8 cellular contexts compared by ENCODE assay signal in genomic region chr7:25851332-25852248, GRCh38.
DNase-seq lines count a peak whose midpoint lies in the region; ATAC-seq and TF ChIP-seq lines count a peak whose summit lies in the region.

No MANE protein-coding gene starts in this region.

- no peak overlapping the region for H3K9ac ChIP-seq in HUES48 (ENCODE audit: low read depth, low read length)

- H3K4me2 ChIP-seq in OCI-LY7 (ENCODE audit: low read length), result peak overlapping the region; percentile 45

- H3K9me3 ChIP-seq in HUES48 (ENCODE audit: control insufficient read depth, insufficient read depth, low read length) (no peaks in the 10 kb centered on the region), OCI-LY7 (ENCODE audit: low read length) (no peaks in the 10 kb centered on the region), tibial artery (no peaks in the 10 kb centered on the region)

- intact Hi-C loops in OCI-LY7 (cut with micrococcal nuclease; ENCODE audit: unreplicated experiment) (loop anchor here (1.0 to 2.0 kb wide), 4 partner anchors 131 to 592 kb away; no protein-coding TSS in a partner anchor), tibial artery (cut with DNase I; ENCODE audit: low total_unique reads) (loop anchor here (1.0 to 5.0 kb wide), 3 partner anchors 286 to 594 kb away; no protein-coding TSS in a partner anchor)
- intact Hi-C loops in activated T-helper 1 cell treated with anti-CD3 and anti-CD28 coated beads, Interleukin-12 subunit alpha, Interleukin-12 subunit beta, Interleukin-2, Interleukin-4 antibody, amounts not matched to agents 30 ng/mL and 10 ng/mL and 1 ng/mL, durations not matched to agents 14 hours and 24 hours and 36 hours (cut with micrococcal nuclease), result loop anchor here (1.0 to 10.0 kb wide), 5 partner anchors 15 to 1957 kb away; no protein-coding TSS in a partner anchor

- ATAC-seq in GM18909 (IDR thresholded peaks at IDR 0.05; ENCODE audit: poor library complexity, unreplicated experiment), result peak; percentile 64

- H3K9me2 ChIP-seq in OCI-LY7 (ENCODE audit: insufficient read depth, low read length), result no peaks in the 10 kb centered on the region

- H3K27ac Mint-ChIP-seq in activated T-helper 1 cell treated with anti-CD3 and anti-CD28 coated beads, Interleukin-12 subunit alpha, Interleukin-12 subunit beta, Interleukin-2, Interleukin-4 antibody, amounts not matched to agents 30 ng/mL and 10 ng/mL and 1 ng/mL, durations not matched to agents 14 hours and 24 hours and 36 hours, result peak overlapping the region; percentile 83
- peak overlapping the region; percentile 92 to 98 (median 98) for H3K27ac Mint-ChIP-seq in nephron

- H3K4me3 ChIP-seq in HUES48 (ENCODE audit: low read depth, low read length) (peak overlapping the region; percentile 51), OCI-LY7 (ENCODE audit: low read depth, low read length, poor library complexity, severe bottlenecking) (no peak overlapping the region), fibroblast of villous mesenchyme (ENCODE audit: low read depth, low read length) (peak overlapping the region; percentile 6), tibial artery (peak overlapping the region; percentile 29 to 33)

- DNase-seq in AML-193 (lab: John Stamatoyannopoulos, UW) (peak; percentile 27 to 30), OCI-LY7 (ENCODE audit: low spot score) (peak; percentile 81), fibroblast of villous mesenchyme (ENCODE audit: low read depth) (peak; percentile 75), tibial artery (peak; percentile 90 to 95)
- peak; percentile 64 for DNase-seq in activated T-helper 1 cell treated with anti-CD3 and anti-CD28 coated beads, Interleukin-12 subunit alpha, Interleukin-12 subunit beta, Interleukin-2, Interleukin-4 antibody, amounts not matched to agents 30 ng/mL and 10 ng/mL and 1 ng/mL, durations not matched to agents 14 hours and 24 hours and 36 hours (ENCODE audit: low spot score)

- H3K27ac ChIP-seq in HUES48 (ENCODE audit: low read depth, low read length) (no peak overlapping the region), OCI-LY7 (ENCODE audit: low read depth, low read length, poor library complexity, severe bottlenecking) (no peak overlapping the region), tibial artery (peak overlapping the region; percentile 83 to 93)

- CTCF ChIA-PET in OCI-LY7 (lab: Charles Lee; ENCODE audit: unreplicated experiment), result interaction anchor here (0.6 kb wide), 1 partner anchor 440 kb away, joined by 3 read pairs; no protein-coding TSS in a partner anchor

- H2AFZ ChIP-seq in OCI-LY7 (ENCODE audit: low read length), result peak overlapping the region; percentile 16; the same call in 1 of the 2 replicates

- POLR2A ChIA-PET in OCI-LY7 (lab: Charles Lee), result interaction anchor here (0.7 kb wide), 1 partner anchor 78 kb away, joined by 3 read pairs; no protein-coding TSS in a partner anchor

- peaks cover 35% of the 10 kb centered on the region for H3K27me3 Mint-ChIP-seq in activated T-helper 1 cell treated with anti-CD3 and anti-CD28 coated beads, Interleukin-12 subunit alpha, Interleukin-12 subunit beta, Interleukin-2, Interleukin-4 antibody, amounts not matched to agents 30 ng/mL and 10 ng/mL and 1 ng/mL, durations not matched to agents 14 hours and 24 hours and 36 hours (ENCODE audit: insufficient read depth)
- no peaks in the 10 kb centered on the region for H3K27me3 Mint-ChIP-seq in nephron (ENCODE audit: low read depth)

- H3K4me1 ChIP-seq in HUES48 (ENCODE audit: control insufficient read depth, insufficient read depth, low read length) (peaks cover 28% of the 10 kb centered on the region), OCI-LY7 (ENCODE audit: insufficient read depth, low read length, poor library complexity, severe bottlenecking) (peaks cover 16% of the 10 kb centered on the region), tibial artery (peaks cover 4 to 84% (median 50%) of the 10 kb centered on the region in 4 donors)

- no peaks in the 10 kb centered on the region for H3K9me3 Mint-ChIP-seq in activated T-helper 1 cell treated with anti-CD3 and anti-CD28 coated beads, Interleukin-12 subunit alpha, Interleukin-12 subunit beta, Interleukin-2, Interleukin-4 antibody, amounts not matched to agents 30 ng/mL and 10 ng/mL and 1 ng/mL, durations not matched to agents 14 hours and 24 hours and 36 hours
- no peaks in the 10 kb centered on the region for H3K9me3 Mint-ChIP-seq in nephron

- no peaks in the 10 kb centered on the region for H3K36me3 Mint-ChIP-seq in activated T-helper 1 cell treated with anti-CD3 and anti-CD28 coated beads, Interleukin-12 subunit alpha, Interleukin-12 subunit beta, Interleukin-2, Interleukin-4 antibody, amounts not matched to agents 30 ng/mL and 10 ng/mL and 1 ng/mL, durations not matched to agents 14 hours and 24 hours and 36 hours (ENCODE audit: low read depth)
- no peaks in the 10 kb centered on the region for H3K36me3 Mint-ChIP-seq in nephron (ENCODE audit: low read depth)

- H3K36me3 ChIP-seq in HUES48 (ENCODE audit: control insufficient read depth, insufficient read depth, low read length), result no peaks in the 10 kb centered on the region
- no peaks in the 10 kb centered on the region; the same call in 1 of the 2 replicates for H3K36me3 ChIP-seq in OCI-LY7 (ENCODE audit: insufficient read depth, low read length)
- H3K36me3 ChIP-seq in tibial artery, result no peaks in the 10 kb centered on the region

- TF ChIP-seq CTCF in OCI-LY7 (conservative IDR thresholded peaks at IDR 0.05; ENCODE audit: low read length) (peak; percentile 99), fibroblast of villous mesenchyme (IDR thresholded peaks at IDR 0.05; ENCODE audit: insufficient read depth, low read depth, low read length) (peak; percentile 80), nephron (IDR thresholded peaks at IDR 0.05; ENCODE audit: unreplicated experiment in 3 of 3) (peak; percentile 87 to 95 (median 92)), tibial artery (IDR thresholded peaks at IDR 0.05) (peak; percentile 86 to 94)

- H3K79me2 ChIP-seq in OCI-LY7 (ENCODE audit: insufficient read depth, low read depth, low read length), result no peaks in the 10 kb centered on the region

- H4K20me1 ChIP-seq in OCI-LY7 (ENCODE audit: insufficient read depth, low read length), result no peaks in the 10 kb centered on the region

- H3K27me3 ChIP-seq in HUES48 (ENCODE audit: control insufficient read depth, insufficient read depth, low read length) (peaks cover 42% of the 10 kb centered on the region), tibial artery (no peaks in the 10 kb centered on the region)

- H3K4me1 Mint-ChIP-seq in activated T-helper 1 cell treated with anti-CD3 and anti-CD28 coated beads, Interleukin-12 subunit alpha, Interleukin-12 subunit beta, Interleukin-2, Interleukin-4 antibody, amounts not matched to agents 30 ng/mL and 10 ng/mL and 1 ng/mL, durations not matched to agents 14 hours and 24 hours and 36 hours (ENCODE audit: low read depth), result peaks cover 17% of the 10 kb centered on the region
- H3K4me1 Mint-ChIP-seq in nephron, result peaks cover 74% of the 10 kb centered on the region

- BruUV-seq in OCI-LY7 (replicated peaks; lab: Mats Ljungman, UMichigan), result no TSS peak

- H3K4me3 Mint-ChIP-seq in activated T-helper 1 cell treated with anti-CD3 and anti-CD28 coated beads, Interleukin-12 subunit alpha, Interleukin-12 subunit beta, Interleukin-2, Interleukin-4 antibody, amounts not matched to agents 30 ng/mL and 10 ng/mL and 1 ng/mL, durations not matched to agents 14 hours and 24 hours and 36 hours, result peak overlapping the region; percentile 77
- H3K4me3 Mint-ChIP-seq in nephron, result peak overlapping the region; percentile 76 to 86 (median 84)

Comparison
In these comparisons a context has a peak if more than half of its experiments do, and no peak if none do; other contexts are left out.
1. DNase-seq: peak in every context shown above with its lines; median percentile 92 in tibial artery; 81 in OCI-LY7; 75 in fibroblast of villous mesenchyme; 64 in activated T-helper 1 cell treated with anti-CD3 and anti-CD28 coated beads, Interleukin-12 subunit alpha, Interleukin-12 subunit beta, Interleukin-2, Interleukin-4 antibody, amounts not matched to agents 30 ng/mL and 10 ng/mL and 1 ng/mL, durations not matched to agents 14 hours and 24 hours and 36 hours; 28 in AML-193.
2. H3K27ac ChIP-seq: peak in tibial artery (2 of 2); none in HUES48 (single experiment) and OCI-LY7 (single experiment).
3. Peak in every context shown above with its lines, with median percentiles within 50 percentile points of each other: CTCF ChIP-seq.